ENCODE assay signal across 29 cellular contexts in genomic region chrX:50202539-50202938, GRCh38. TPM values are rescaled to one million over a fixed set of nuclear protein-coding genes. Genes with fewer than 3 reads are reported as not detected.
DNase-seq lines count a peak whose midpoint lies in the region; ATAC-seq, FAIRE-seq and TF ChIP-seq lines count a peak whose summit lies in the region.
"Had no signal": no experiment of that assay in that cellular context is flagged by ENCODE, and none has a peak within 500 bp of the region (broad histone marks: within the 10 kb centered on the region; RNA-seq: fewer than 3 reads in every experiment).

No MANE protein-coding gene starts in this region.

- H3K9me1 ChIP-seq in endothelial cell of umbilical vein (replicated peaks; ENCODE audit: control insufficient read depth, extremely low read depth, insufficient read depth, low read length): no peaks in the 10 kb centered on the region

- no peak overlapping the region for H2AFZ ChIP-seq in endothelial cell of umbilical vein (ENCODE audit: low read depth, low read length)

- intact Hi-C loops in Caco-2 (cut with micrococcal nuclease; ENCODE audit: unreplicated experiment): loop anchor here (5.0 kb wide), 1 partner anchor 245 kb away; no protein-coding TSS in a partner anchor
- intact Hi-C loops in endothelial cell of umbilical vein (cut with micrococcal nuclease): loop anchor here (2.0 kb wide), 2 partner anchors 22 to 68 kb away; no protein-coding TSS in a partner anchor

- peaks cover 18% of the 10 kb centered on the region for H3K4me1 ChIP-seq in Caco-2
- peaks cover 34% of the 10 kb centered on the region for H3K4me1 ChIP-seq in endothelial cell of umbilical vein (ENCODE audit: control insufficient read depth, extremely low read depth, insufficient read depth, low read length)
- H3K4me1 ChIP-seq in mesodermal cell (ENCODE audit: control insufficient read depth, insufficient read depth, low read length, poor library complexity, severe bottlenecking): peaks cover 20% of the 10 kb centered on the region
- H3K4me1 ChIP-seq: SJCRH30 had no signal

- H3K27ac Mint-ChIP-seq in Caco-2 (ENCODE audit: unreplicated experiment): peak overlapping the region; percentile 90
- H3K27ac Mint-ChIP-seq: activated CD8-positive, alpha-beta T cell treated with anti-CD3 and anti-CD28 coated beads for 36 hours; CD14-positive monocyte; endodermal cell; T-helper 17 cell; WTC11 had no signal

- DNase-seq in Caco-2 (no peak), M059J (ENCODE audit: low read depth) (peak; percentile 41), endothelial cell of umbilical vein (ENCODE audit: low read depth, low spot score) (peak; percentile 15), COR-L47 (lab: John Stamatoyannopoulos, UW) (no peak), NCI-H774 (lab: John Stamatoyannopoulos, UW) (no peak)
- DNase-seq: activated CD8-positive, alpha-beta T cell treated with anti-CD3 and anti-CD28 coated beads for 36 hours; activated naive CD4-positive, alpha-beta T cell treated with anti-CD3 and anti-CD28 coated beads, Interleukin-2, amount 50 U/mL, for 16 hours; activated T-cell treated with anti-CD3 and anti-CD28 coated beads, Interleukin-2, amount 50 U/mL, for 4 hours; DMS153; endodermal cell; hippocampal formation; NCI-H1105; NCI-H2081 treated with DMSO at 0.1 percent for 48 hours; NCI-H526 treated with DMSO at 0.1 percent for 48 hours; posterior cingulate gyrus; SJCRH30; stimulated activated CD4-positive, alpha-beta T cell treated with anti-CD3 and anti-CD28 coated beads, Interleukin-4, amount 100 ng/mL, for 1 hour; T-helper 17 cell had no signal

- no peaks in the 10 kb centered on the region for H4K20me1 ChIP-seq in endothelial cell of umbilical vein (replicated peaks; ENCODE audit: control insufficient read depth, extremely low read depth, insufficient read depth, low read length)

- 83% methylated on average over 1 of the region's 3 CpGs; no CpG with 5 or more reads in 1 of the 2 experiments for WGBS in mesodermal cell (ENCODE audit: insufficient coverage in 2 of 2), 2 experiments

- TF ChIP-seq CTCF in Caco-2 (IDR thresholded peaks at IDR 0.05; ENCODE audit: insufficient read depth in 1 of 2, low read depth in 1 of 2, low read length in 1 of 2, severe bottlenecking in 1 of 2, unreplicated experiment in 1 of 2) (no peak), endothelial cell of umbilical vein (IDR thresholded peaks at IDR 0.05; ENCODE audit: extremely low read depth in 1 of 2, insufficient read depth in 1 of 2, low read depth in 1 of 2, low read length in 2 of 2) (no peak)

- peak overlapping the region; percentile 34 for H3K9ac ChIP-seq in endothelial cell of umbilical vein (replicated peaks; ENCODE audit: extremely low read depth, insufficient read depth, low read length)

- H3K9me3 ChIP-seq in Caco-2: no peaks in the 10 kb centered on the region
- H3K9me3 ChIP-seq in endothelial cell of umbilical vein (replicated peaks; ENCODE audit: control insufficient read depth, insufficient read depth, low read length): no peaks in the 10 kb centered on the region
- no peaks in the 10 kb centered on the region for H3K9me3 ChIP-seq in mesodermal cell (ENCODE audit: control insufficient read depth, low read length)
- H3K9me3 ChIP-seq: ascending aorta, SJCRH30 had no signal

- no peaks in the 10 kb centered on the region for H3K27me3 ChIP-seq in Caco-2 (replicated peaks; ENCODE audit: control insufficient read depth, insufficient read depth, low read length)
- H3K27me3 ChIP-seq in endothelial cell of umbilical vein (ENCODE audit: control insufficient read depth in 2 of 2, insufficient read depth in 2 of 2, low read length in 2 of 2): no peaks in the 10 kb centered on the region
- H3K27me3 ChIP-seq: ascending aorta, SJCRH30 had no signal

- H3K79me2 ChIP-seq in endothelial cell of umbilical vein (ENCODE audit: control insufficient read depth, insufficient read depth, low read length): no peaks in the 10 kb centered on the region

- POLR2A ChIA-PET in Caco-2 (lab: Charles Lee) (no interaction called here), endothelial cell of umbilical vein (lab: Charles Lee) (no interaction called here)

- H3K27ac ChIP-seq in endothelial cell of umbilical vein (ENCODE audit: insufficient read depth, low read depth, low read length): peak overlapping the region; percentile 73
- H3K27ac ChIP-seq in mesodermal cell (ENCODE audit: low read depth, low read length, severe bottlenecking): peak overlapping the region; percentile 90
- H3K27ac ChIP-seq: ascending aorta, SJCRH30 had no signal

- H3K9me3 Mint-ChIP-seq in Caco-2 (ENCODE audit: unreplicated experiment): no peaks in the 10 kb centered on the region
- H3K9me3 Mint-ChIP-seq: activated CD8-positive, alpha-beta T cell treated with anti-CD3 and anti-CD28 coated beads for 36 hours; activated T-cell treated with anti-CD3 and anti-CD28 coated beads, Interleukin-2, amount 50 U/mL, for 4 hours; natural killer cell treated with Interleukin-12 subunit alpha and Interleukin-12 subunit beta and Interleukin-15 and Interleukin-18, amount 100 ng/mL, for 72 hours; WTC11 had no signal

- H3K4me3 Mint-ChIP-seq in Caco-2 (ENCODE audit: unreplicated experiment): peak overlapping the region; percentile 25
- H3K4me3 Mint-ChIP-seq: activated CD8-positive, alpha-beta T cell treated with anti-CD3 and anti-CD28 coated beads for 36 hours; activated T-cell treated with anti-CD3 and anti-CD28 coated beads, Interleukin-2, amount 50 U/mL, for 4 hours; CD14-positive monocyte; endodermal cell; mesothelial cell of epicardium; natural killer cell treated with Interleukin-12 subunit alpha and Interleukin-12 subunit beta and Interleukin-15 and Interleukin-18, amount 100 ng/mL, for 72 hours; T-helper 17 cell; WTC11 had no signal

- CTCF ChIA-PET in Caco-2 (lab: Charles Lee) (interaction anchor here (0.6 to 1.3 kb wide), 2 partner anchors 89 to 102 kb away, joined by 3 to 5 read pairs; no protein-coding TSS in a partner anchor), endothelial cell of umbilical vein (lab: Charles Lee) (interaction anchor here (1.4 kb wide), 1 partner anchor 102 kb away, joined by 3 read pairs; no protein-coding TSS in a partner anchor)

- peak overlapping the region; percentile 34 for H3K4me2 ChIP-seq in endothelial cell of umbilical vein (ENCODE audit: insufficient read depth, low read length)

- ATAC-seq in HG02759 (IDR thresholded peaks at IDR 0.05; ENCODE audit: unreplicated experiment) (no peak), GM21515 (IDR thresholded peaks at IDR 0.05; ENCODE audit: unreplicated experiment) (no peak)
- ATAC-seq: activated CD8-positive, alpha-beta T cell treated with anti-CD3 and anti-CD28 coated beads for 36 hours; activated T-cell treated with anti-CD3 and anti-CD28 coated beads, Interleukin-2, amount 50 U/mL, for 4 hours; natural killer cell treated with Interleukin-12 subunit alpha and Interleukin-12 subunit beta and Interleukin-15 and Interleukin-18, amount 100 ng/mL, for 72 hours; T-helper 17 cell; WTC11 had no signal

- dilution Hi-C loops in endothelial cell of umbilical vein (cut with MboI; ENCODE audit: extremely low pct_ligation_motif_present, low sequenced_read_pairs): no loop called here

- H3K4me3 ChIP-seq in Caco-2 (ENCODE audit: low read depth, low read length): no peak overlapping the region
- no peak overlapping the region for H3K4me3 ChIP-seq in endothelial cell of umbilical vein (replicated peaks in 1 of 3; ENCODE audit: insufficient read depth in 1 of 3, low read depth in 1 of 3, low read length in 3 of 3)
- H3K4me3 ChIP-seq in mesodermal cell (ENCODE audit: extremely low read depth, insufficient read depth, low read length, poor library complexity, severe bottlenecking): no peak overlapping the region
- H3K4me3 ChIP-seq: ascending aorta, SJCRH30 had no signal

- no peaks in the 10 kb centered on the region for H3K36me3 ChIP-seq in Caco-2 (ENCODE audit: control insufficient read depth, insufficient read depth, low read length)
- no peaks in the 10 kb centered on the region for H3K36me3 ChIP-seq in endothelial cell of umbilical vein (ENCODE audit: control insufficient read depth in 2 of 2, extremely low read depth in 1 of 2, insufficient read depth in 2 of 2, low read length in 2 of 2)
- H3K36me3 ChIP-seq in mesodermal cell (ENCODE audit: control insufficient read depth, insufficient read depth, low read length): no peaks in the 10 kb centered on the region
- H3K36me3 ChIP-seq: ascending aorta, SJCRH30 had no signal

- peak; percentile 31 for FAIRE-seq in endothelial cell of umbilical vein (lab: Jason Lieb, UNC)
- FAIRE-seq: GM12891 had no signal

- peaks cover 17% of the 10 kb centered on the region for H3K4me1 Mint-ChIP-seq in Caco-2 (ENCODE audit: low read depth, unreplicated experiment)

- H3K36me3 Mint-ChIP-seq in Caco-2 (ENCODE audit: insufficient read depth, unreplicated experiment): no peaks in the 10 kb centered on the region
- H3K36me3 Mint-ChIP-seq: CD14-positive monocyte; mesothelial cell of epicardium; natural killer cell treated with Interleukin-12 subunit alpha and Interleukin-12 subunit beta and Interleukin-15 and Interleukin-18, amount 100 ng/mL, for 72 hours; WTC11 had no signal

- no peaks in the 10 kb centered on the region for H3K27me3 Mint-ChIP-seq in Caco-2 (ENCODE audit: insufficient read depth, unreplicated experiment)

- TF ChIP-seq POLR2A in endothelial cell of umbilical vein (IDR thresholded peaks at IDR 0.05; ENCODE audit: low read depth, low read length): no peak

- BruUV-seq in Caco-2 (replicated peaks; lab: Mats Ljungman, UMichigan) (no TSS peak), endothelial cell of umbilical vein (replicated peaks; lab: Mats Ljungman, UMichigan) (no TSS peak)

RNA-seq across cellular contexts. Expression of gene AKAP4, which starts 1.7 kb away (rescaled TPM):
- total RNA-seq in Caco-2 (2022): not detected in 2 replicates
- total RNA-seq in M059J (2014; rRNA removed; shearing (Covaris generic)): not detected in 2 replicates
- not detected in 2 replicates for total RNA-seq in endothelial cell of umbilical vein
- polyA plus RNA-seq in endothelial cell of umbilical vein: not detected in 2 replicates
- polyA plus RNA-seq in endothelial cell of umbilical vein (2011; cell fraction: cytosol; rRNA removed): not detected in 2 replicates
- 0.09 TPM in 1 of 2 replicates, not detected in the other for polyA plus RNA-seq in endothelial cell of umbilical vein (2011; cell fraction: nucleus; rRNA removed)
- polyA plus RNA-seq in endothelial cell of umbilical vein (2012): not detected in 2 replicates
- not detected in 2 replicates for polyA minus RNA-seq in endothelial cell of umbilical vein
- not detected for polyA minus RNA-seq in endothelial cell of umbilical vein (2011; cell fraction: cytosol; rRNA and poly(A)+ RNA removed)
- not detected in 2 replicates for polyA minus RNA-seq in endothelial cell of umbilical vein (2011; cell fraction: nucleus; rRNA and poly(A)+ RNA removed)
- polyA plus RNA-seq in mesodermal cell (2013, experiment 1 of 2): 0.52 TPM
- polyA plus RNA-seq in mesodermal cell (2013, experiment 2 of 2): 0.71 TPM
- total RNA-seq: activated CD8-positive, alpha-beta T cell treated with anti-CD3 and anti-CD28 coated beads for 36 hours; activated T-cell treated with anti-CD3 and anti-CD28 coated beads, Interleukin-2, amount 50 U/mL, for 4 hours; ascending aorta; endodermal cell; kidney epithelial cell; mesothelial cell of epicardium; natural killer cell treated with Interleukin-12 subunit alpha and Interleukin-12 subunit beta and Interleukin-15 and Interleukin-18, amount 100 ng/mL, for 72 hours; SJCRH30; T-helper 17 cell; WTC11 had no signal
- polyA plus RNA-seq: CD14-positive monocyte, urinary bladder had no signal

RNA-seq across cellular contexts. Expression of gene CCNB3, which starts 2.0 kb away (rescaled TPM):
- total RNA-seq in Caco-2 (2022): 0.82 and 2.1 TPM in 2 replicates
- total RNA-seq in M059J (2014; rRNA removed; shearing (Covaris generic)): not detected in 2 replicates
- total RNA-seq in endothelial cell of umbilical vein: 0.32 and 0.77 TPM in 2 replicates
- 1.5 and 1.9 TPM in 2 replicates for polyA plus RNA-seq in endothelial cell of umbilical vein
- polyA plus RNA-seq in endothelial cell of umbilical vein (2011; cell fraction: cytosol; rRNA removed): 1.3 and 1.6 TPM in 2 replicates
- 2.6 and 6.2 TPM in 2 replicates for polyA plus RNA-seq in endothelial cell of umbilical vein (2011; cell fraction: nucleus; rRNA removed)
- polyA plus RNA-seq in endothelial cell of umbilical vein (2012): 0.37 and 1.3 TPM in 2 replicates
- polyA minus RNA-seq in endothelial cell of umbilical vein: 0.29 and 0.38 TPM in 2 replicates
- 1.1 TPM for polyA minus RNA-seq in endothelial cell of umbilical vein (2011; cell fraction: cytosol; rRNA and poly(A)+ RNA removed)
- polyA minus RNA-seq in endothelial cell of umbilical vein (2011; cell fraction: nucleus; rRNA and poly(A)+ RNA removed): 0.34 and 1.4 TPM in 2 replicates
- polyA plus RNA-seq in mesodermal cell (2013, experiment 1 of 2): 0.15 TPM
- 0.20 TPM for polyA plus RNA-seq in mesodermal cell (2013, experiment 2 of 2)

Comparison
In these comparisons a context has a peak if more than half of its experiments do, and no peak if none do; other contexts are left out.
1. DNase-seq: peak in M059J (single experiment) and endothelial cell of umbilical vein (single experiment); none in Caco-2 (0 of 2), COR-L47 (single experiment) and NCI-H774 (single experiment).